ENCODE assay signal across 8 cellular contexts in the genomic region with DNA sequence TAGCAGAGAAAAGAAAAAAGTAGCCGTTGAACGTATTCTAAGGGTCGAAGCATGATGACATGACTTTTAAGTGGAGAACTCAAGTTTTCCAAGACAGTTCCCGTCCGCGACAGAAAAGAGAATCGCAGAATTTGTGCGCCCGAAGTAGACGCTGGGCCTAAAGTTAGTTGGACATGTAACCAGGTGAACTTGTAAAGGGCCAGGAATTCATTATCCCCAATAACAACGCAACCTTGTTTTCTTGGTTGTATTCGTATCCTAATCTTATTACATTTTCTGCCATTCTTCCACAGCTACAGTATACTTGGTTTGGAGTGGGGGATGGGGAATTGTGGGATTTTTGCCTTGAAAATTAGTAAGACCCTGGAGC. TPM values are rescaled to one million over a fixed set of nuclear protein-coding genes. Genes with fewer than 3 reads are reported as not detected.
DNase-seq lines count a peak whose midpoint lies in the region; ATAC-seq, FAIRE-seq and TF ChIP-seq lines count a peak whose summit lies in the region.

No MANE protein-coding gene starts in this region.

- peak overlapping the region; percentile 92 to 99 for H3K9ac ChIP-seq in K562 (ENCODE audit: insufficient read depth in 1 of 2, low read depth in 2 of 2, low read length in 2 of 2)

- peak overlapping the region; percentile 66 for H2AFZ ChIP-seq in K562 (ENCODE audit: low read depth, low read length)

- H3K4me3 Mint-ChIP-seq in CD4-positive, alpha-beta T cell: peak overlapping the region; percentile 94

- peaks cover 58% of the 10 kb centered on the region for H3K79me2 ChIP-seq in K562 (ENCODE audit: control insufficient read depth, insufficient read depth, low read length)

- peak overlapping the region; percentile 85 for H3K4me2 ChIP-seq in K562 (ENCODE audit: insufficient read depth, low read length)

- WGBS in K562 (ENCODE audit: insufficient coverage, low coverage, missing lambda C conversion rate): 0% methylated on average over 12 of the region's 12 CpGs

- no peak for TF ChIP-seq POLR2A in K562 (conservative IDR thresholded peaks at IDR 0.05)

- no peaks in the 10 kb centered on the region for H3K9me3 ChIP-seq in CD4-positive, alpha-beta T cell (ENCODE audit: control insufficient read depth, low read length)
- H3K9me3 ChIP-seq in K562 (replicated peaks; ENCODE audit: control insufficient read depth, insufficient read depth, low read depth, low read length): no peaks in the 10 kb centered on the region

- H3K36me3 ChIP-seq in K562 (ENCODE audit: control insufficient read depth, insufficient read depth, low read length): peaks cover 21% of the 10 kb centered on the region

- peaks cover 27% of the 10 kb centered on the region for H3K36me3 Mint-ChIP-seq in CD4-positive, alpha-beta T cell (ENCODE audit: low read depth)

- no peak for ATAC-seq in CD4-positive, alpha-beta T cell (ENCODE audit: poor library complexity)
- ATAC-seq in K562: no peak; the same call in 2 of the 3 replicates

- no peaks in the 10 kb centered on the region for H3K27me3 Mint-ChIP-seq in CD4-positive, alpha-beta T cell

- no TSS peak for BruUV-seq in K562 (replicated peaks; lab: Mats Ljungman, UMichigan)

- no peak overlapping the region for H3K27ac ChIP-seq in CD4-positive, alpha-beta T cell (ENCODE audit: low read depth, low read length)
- H3K27ac ChIP-seq in K562 (ENCODE audit: extremely low read depth, low read depth, low read length) (peak overlapping the region; percentile 86), temporal lobe (ENCODE audit: low read depth, low read length) (peak overlapping the region; percentile 76)

- intact Hi-C loops in CD4-positive, alpha-beta T cell (cut with DNase I, micrococcal nuclease): loop anchor here in 1 of 2 experiments (5.0 to 10.0 kb wide), 7 partner anchors 153 to 1629 kb away; partner anchors contain the start of genes CHMP4B, DYNLRB1, PIGU and RALY
- intact Hi-C loops in K562 (cut with micrococcal nuclease): no loop called here

- in situ Hi-C loops in K562 (cut with MboI): no loop called here

- POLR2A ChIA-PET in CD4-positive, alpha-beta T cell (lab: Charles Lee): interaction anchor here (0.6 to 1.9 kb wide), 9 partner anchors 8 to 1591 kb away, joined by 3 to 19 read pairs (median 3); partner anchors contain the start of genes DYNLRB1, MAP1LC3A, RALY and SCAND1
- POLR2A ChIA-PET in K562 (lab: Yijun Ruan, JAX): interaction anchor here (0.6 to 2.4 kb wide), 12 partner anchors 7 to 1150 kb away, joined by 3 to 12 read pairs (median 4); no protein-coding TSS in a partner anchor

- peak overlapping the region; percentile 91 for H3K4me3 ChIP-seq in K562

- H4K20me1 ChIP-seq in K562 (replicated peaks; ENCODE audit: control insufficient read depth, insufficient read depth, low read length): peaks cover 10% of the 10 kb centered on the region; the same call in 1 of the 2 replicates

- TF ChIP-seq CTCF in CD4-positive, alpha-beta T cell (IDR thresholded peaks at IDR 0.05): no peak
- TF ChIP-seq CTCF in K562 (IDR thresholded peaks at IDR 0.05 in 2 of 3, conservative IDR thresholded peaks at IDR 0.05 in 1 of 3; ENCODE audit: insufficient read depth in 2 of 3, low read depth in 1 of 3, low read length in 3 of 3): no peak

- no peaks in the 10 kb centered on the region for H3K9me3 Mint-ChIP-seq in CD4-positive, alpha-beta T cell

- DNase-seq in CD4-positive, alpha-beta T cell: no peak
- DNase-seq in M059J (ENCODE audit: low read depth) (peak; percentile 57), K562 (ENCODE audit: extremely low read depth in 1 of 4, low spot score in 3 of 4) (peak in 2 of 4 experiments; percentile 18 to 56), left kidney (ENCODE audit: low read depth, low spot score) (peak; percentile 77), SK-N-DZ (ENCODE audit: low spot score) (no peak), NCI-H2081 treated with DMSO at 0.1 percent for 48 hours (lab: John Stamatoyannopoulos, UW) (no peak), LoVo (ENCODE audit: low spot score) (no peak)

- CTCF ChIA-PET in CD4-positive, alpha-beta T cell (lab: Charles Lee): interaction anchor here (1.4 to 3.5 kb wide), 2 partner anchors 51 to 153 kb away, joined by 3 to 26 read pairs; partner anchors contain the start of gene DYNLRB1
- CTCF ChIA-PET in K562 (lab: Yijun Ruan, JAX; ENCODE audit: low intra/inter-chr PET ratio): interaction anchor here (1.1 kb wide), 1 partner anchor 52 kb away, joined by 3 read pairs; no protein-coding TSS in a partner anchor

- peaks cover 18 to 23% of the 10 kb centered on the region in 2 experiments; a peak in 4 of 5 replicates for H3K4me1 ChIP-seq in K562 (replicated peaks in 1 of 2; ENCODE audit: control insufficient read depth in 2 of 2, insufficient read depth in 2 of 2, low read length in 2 of 2)

- no peak for TF ChIP-seq EP300 in K562 (IDR thresholded peaks at IDR 0.05; ENCODE audit: low read length)

- TF ChIP-seq RAD21 in K562 (CRISPR knock-in tag; conservative IDR thresholded peaks at IDR 0.05 in 1 of 2, IDR thresholded peaks at IDR 0.05 in 1 of 2): no peak

- H3K9me1 ChIP-seq in K562 (ENCODE audit: control insufficient read depth, insufficient read depth, low read length): no peaks in the 10 kb centered on the region

- H3K27ac Mint-ChIP-seq in CD4-positive, alpha-beta T cell: peak overlapping the region; percentile 95

- peaks cover 45% of the 10 kb centered on the region for H3K4me1 Mint-ChIP-seq in CD4-positive, alpha-beta T cell (ENCODE audit: low read depth)

- peak; percentile 81 for FAIRE-seq in K562 (lab: Jason Lieb, UNC)

- no peaks in the 10 kb centered on the region for H3K27me3 ChIP-seq in CD4-positive, alpha-beta T cell (ENCODE audit: control insufficient read depth, insufficient read depth, low read length)
- no peaks in the 10 kb centered on the region for H3K27me3 ChIP-seq in K562 (ENCODE audit: control insufficient read depth in 2 of 2, insufficient read depth in 2 of 2, low read length in 2 of 2)

TF ChIP-seq in K562, 482 proteins besides CTCF, POLR2A, EP300 and RAD21 (continues in another document):
- TF ChIP-seq CREM (IDR thresholded peaks at IDR 0.05; ENCODE audit: low read depth) (peak; percentile 95), PYGO2 (tag; IDR thresholded peaks at IDR 0.05) (no peak), RB1 (IDR thresholded peaks at IDR 0.05; ENCODE audit: low read depth) (no peak), HDAC8 (tag; IDR thresholded peaks at IDR 0.05) (no peak), ZFP91 (CRISPR knock-in tag; IDR thresholded peaks at IDR 0.05) (no peak), SOX6 (IDR thresholded peaks at IDR 0.05) (0 out of 2 replicates have a peak, but pooled peaks have one; percentile 11)

RNA-seq across cellular contexts. Expression of gene ITCH, which starts 0.9 kb away (rescaled TPM):
- 10 to 100 TPM; 44.2 to 47.0 TPM for total RNA-seq in CD4-positive, alpha-beta T cell
- total RNA-seq in M059J (2014; rRNA removed; shearing (Covaris generic)): 70.6 and 71.2 TPM in 2 replicates
- total RNA-seq in K562 (2011; cell fraction: chromatin; rRNA removed; ENCODE audit: low replicate concordance): 71.0 and 115 TPM in 2 replicates
- 13.7 and 67.9 TPM in 2 replicates for total RNA-seq in K562 (2011; cell fraction: nucleolus; rRNA removed)
- total RNA-seq in K562 (2011; cell fraction: nucleoplasm; rRNA removed): 29.8 and 33.7 TPM in 2 replicates
- total RNA-seq in K562 (2014; rRNA removed) (20.5 and 22.9 TPM in 2 replicates), K562 (2014; rRNA removed; fragmentation: Illumina TruSeq; extraction: Trizol) (53.0 and 56.7 TPM in 2 replicates), K562 (2015; rRNA removed; fragmentation: Illumina TruSeq; extraction: Trizol) (44.4 and 52.5 TPM in 2 replicates), K562 (2021) (40.2 and 41.6 TPM in 2 replicates), temporal lobe (62.0 TPM)
- polyA plus RNA-seq in K562 (2011; rRNA removed) (14.3 and 17.5 TPM in 2 replicates), K562 (2014; fragmentation: Illumina TruSeq; extraction: Trizol) (27.5 and 33.2 TPM in 2 replicates), K562 (2014; fragmentation: Nextera tagmentation; extraction: Ambion mirVana) (10 to 100 TPM in 1 of 2 experiments, 1 to 10 TPM in 1; 7.5 to 13.1 TPM), K562 (2014; rRNA removed) (15.3 and 19.0 TPM in 2 replicates)
- polyA plus RNA-seq in K562 (2011; cell fraction: cytosol; rRNA removed): 3.4 and 5.9 TPM in 2 replicates
- 10.8 and 14.6 TPM in 2 replicates for polyA plus RNA-seq in K562 (2011; cell fraction: nucleus; rRNA removed)
- 17.4 and 18.9 TPM in 2 replicates for polyA plus RNA-seq in K562 (2012)
- polyA minus RNA-seq in K562 (2011; rRNA and poly(A)+ RNA removed): 54.4 and 70.3 TPM in 2 replicates
- polyA minus RNA-seq in K562 (2011; cell fraction: cytosol; rRNA and poly(A)+ RNA removed): 16.2 and 19.9 TPM in 2 replicates
- polyA minus RNA-seq in K562 (2011; cell fraction: nucleus; rRNA and poly(A)+ RNA removed): 19.8 and 35.3 TPM in 2 replicates
- polyA plus RNA-seq in SK-N-DZ (2014; cell fraction: cytosol; rRNA removed): 27.7 and 36.2 TPM in 2 replicates
- polyA plus RNA-seq in SK-N-DZ (2014; cell fraction: nucleus; rRNA removed): 24.4 and 26.2 TPM in 2 replicates

Comparison
In these comparisons a context has a peak if more than half of its experiments do, and no peak if none do; other contexts are left out.
1. DNase-seq: peak in M059J (single experiment) and left kidney (single experiment); none in CD4-positive, alpha-beta T cell (0 of 10), SK-N-DZ (single experiment), NCI-H2081 treated with DMSO at 0.1 percent for 48 hours (single experiment) and LoVo (single experiment).